10 cellular contexts compared by ENCODE assay signal in genomic region chr14:75022655-75023054, GRCh38. TPM values are rescaled to one million over a fixed set of nuclear protein-coding genes. Genes with fewer than 3 reads are reported as not detected.
A peak's percentile ranks its signal among the peaks of the same experiment; 100 is the strongest.
DNase-seq lines count a peak whose midpoint lies in the region; ATAC-seq, FAIRE-seq and TF ChIP-seq lines count a peak whose summit lies in the region.
"Had no signal": no experiment of that assay in that cellular context is flagged by ENCODE, and none has a peak within 500 bp of the region (broad histone marks: within the 10 kb centered on the region; RNA-seq: fewer than 3 reads in every experiment).

No MANE protein-coding gene starts in this region.

- no peaks in the 10 kb centered on the region for H3K23me2 ChIP-seq in H1 (ENCODE audit: low read depth, low read length)

- no peaks in the 10 kb centered on the region for H3K9me3 Mint-ChIP-seq in neural progenitor cell

- H3K79me1 ChIP-seq in H1 (ENCODE audit: low read depth, low read length), result no peaks in the 10 kb centered on the region

- no peak overlapping the region for H2AFZ ChIP-seq in H1 (ENCODE audit: low read length)
- no peak overlapping the region for H2AFZ ChIP-seq in neural progenitor cell (replicated peaks)

- H3K14ac ChIP-seq in H1 (ENCODE audit: insufficient read length), result no peak overlapping the region

- H2AK5ac ChIP-seq in H1 (ENCODE audit: low read depth, low read length), result no peak overlapping the region

- no peaks in the 10 kb centered on the region for H3K4me1 Mint-ChIP-seq in neural progenitor cell

- peak; percentile 45 for TF ChIP-seq CTCF in NB4 (IDR thresholded peaks at IDR 0.05; ENCODE audit: low read depth, low read length)
- TF ChIP-seq CTCF in H1 (IDR thresholded peaks at IDR 0.05; ENCODE audit: control extremely low read depth in 1 of 3, insufficient read depth in 1 of 3, low read depth in 1 of 3, low read length in 3 of 3), result peak; percentile 61 to 66 (median 64)
- peak; percentile 54 for TF ChIP-seq CTCF in neural progenitor cell (IDR thresholded peaks at IDR 0.05)

- peak; percentile 86 for FAIRE-seq in H1 (lab: Jason Lieb, UNC)
- FAIRE-seq: frontal cortex had no signal

- H4K5ac ChIP-seq in H1 (ENCODE audit: insufficient read length, low read depth, low read length), result no peak overlapping the region

- DNase-seq in NCI-H2196 (lab: John Stamatoyannopoulos, UW; ENCODE audit: unreplicated experiment), result peak; percentile 17
- DNase-seq in NCI-H2196 treated with DMSO at 0.1 percent for 48 hours (lab: John Stamatoyannopoulos, UW; ENCODE audit: unreplicated experiment), result no peak
- peak; percentile 28 for DNase-seq in NB4 (ENCODE audit: low read depth)
- no peak for DNase-seq in H1 (ENCODE audit: low read depth in 1 of 2, low spot score in 2 of 2)
- peak; percentile 60 for DNase-seq in neural progenitor cell (ENCODE audit: low spot score)
- DNase-seq in stimulated activated CD4-positive, alpha-beta T cell treated with anti-CD3 and anti-CD28 coated beads, Interleukin-2, amount 100 ng/mL, for 48 hours, result no peak
- DNase-seq in SHP77 treated with DMSO at 0.1 percent for 48 hours (lab: John Stamatoyannopoulos, UW), result no peak

- H3K27me3 ChIP-seq in H1 (replicated peaks in 1 of 4; ENCODE audit: control insufficient read depth in 3 of 4, extremely low read depth in 1 of 4, insufficient read depth in 3 of 4, low read length in 3 of 4), result no peaks in the 10 kb centered on the region
- H3K27me3 ChIP-seq in neural progenitor cell, result no peaks in the 10 kb centered on the region
- H3K27me3 ChIP-seq: BLaER1 treated with 17β-estradiol and CSF1 and Interleukin-3, amounts not matched to agents 10 nM and 100 nM had no signal

- H3F3A ChIP-seq in neural progenitor cell (ENCODE audit: low read depth), result no peaks in the 10 kb centered on the region

- TF ChIP-seq POLR2A in NB4 (IDR thresholded peaks at IDR 0.05; ENCODE audit: extremely low read depth, insufficient read length) (no peak), H1 (IDR thresholded peaks at IDR 0.05; ENCODE audit: control extremely low read depth in 1 of 2, low read depth in 2 of 2, low read length in 2 of 2) (no peak)

- no peak overlapping the region for H3K4me3 Mint-ChIP-seq in neural progenitor cell

- no peak overlapping the region for H3K18ac ChIP-seq in H1 (ENCODE audit: extremely low read depth, low read length)

- CTCF ChIA-PET in H1 (lab: Charles Lee; ENCODE audit: partially characterized antibody), result interaction anchor here (0.5 to 4.7 kb wide), 28 partner anchors 8 to 162 kb away, joined by 3 to 33 read pairs (median 5); partner anchors contain the start of genes ACYP1, EIF2B2 and MLH3

- H3K27ac ChIP-seq in H1 (ENCODE audit: low read depth, low read length) (no peak overlapping the region), neural progenitor cell (no peak overlapping the region)
- H3K27ac ChIP-seq: BLaER1 treated with 17β-estradiol and CSF1 and Interleukin-3, amounts not matched to agents 10 nM and 100 nM had no signal

- no peaks in the 10 kb centered on the region for H3K79me2 ChIP-seq in H1 (ENCODE audit: control insufficient read depth in 1 of 2, insufficient read depth in 2 of 2, low read length in 2 of 2)
- H3K79me2 ChIP-seq in neural progenitor cell (ENCODE audit: low read depth), result no peaks in the 10 kb centered on the region

- peak; percentile 63 to 72 for TF ChIP-seq RAD21 in H1 (IDR thresholded peaks at IDR 0.05 in 1 of 2, conservative IDR thresholded peaks at IDR 0.05 in 1 of 2; ENCODE audit: low read depth in 2 of 2, low read length in 2 of 2)

- no peak overlapping the region for H2BK20ac ChIP-seq in H1 (ENCODE audit: low read length)

- peaks cover 10% of the 10 kb centered on the region for H3K36me3 Mint-ChIP-seq in neural progenitor cell

- H4K8ac ChIP-seq in H1 (ENCODE audit: extremely low read depth, insufficient read depth, low read length), result no peak overlapping the region

- H3K27ac Mint-ChIP-seq in neural progenitor cell, result no peak overlapping the region

- no peaks in the 10 kb centered on the region for H3K27me3 Mint-ChIP-seq in neural progenitor cell (ENCODE audit: insufficient read depth, low read depth)

- H3K9me3 ChIP-seq in H1 (ENCODE audit: insufficient read depth in 2 of 2, low read depth in 1 of 2, low read length in 1 of 2) (no peaks in the 10 kb centered on the region), neural progenitor cell (ENCODE audit: low read depth) (no peaks in the 10 kb centered on the region)
- H3K9me3 ChIP-seq: BLaER1 treated with 17β-estradiol and CSF1 and Interleukin-3, amounts not matched to agents 10 nM and 100 nM had no signal

- no peak overlapping the region for H3K56ac ChIP-seq in H1 (replicated peaks; ENCODE audit: insufficient read length, low read depth, low read length)

- no peak overlapping the region for H2BK5ac ChIP-seq in H1 (ENCODE audit: low read depth, low read length)

- H2BK120ac ChIP-seq in H1 (replicated peaks; ENCODE audit: low read depth, low read length), result no peak overlapping the region

- H3K4me1 ChIP-seq in H1 (replicated peaks in 1 of 4; ENCODE audit: control insufficient read depth in 3 of 4, insufficient read depth in 4 of 4, low read length in 3 of 4), result no peaks in the 10 kb centered on the region
- H3K4me1 ChIP-seq in neural progenitor cell, result no peaks in the 10 kb centered on the region

- 82% methylated on average over 8 of the region's 8 CpGs; no CpG with 5 or more reads in 1 of the 2 experiments for WGBS in H1 (ENCODE audit: extremely low coverage in 1 of 2, insufficient coverage in 1 of 2, insufficient read length in 1 of 2, insufficient replicate concordance in 2 of 2, low coverage in 1 of 2, low lambda C conversion rate in 2 of 2, missing lambda C conversion rate in 1 of 2), 2 experiments

- H2BK15ac ChIP-seq in H1 (ENCODE audit: low read length), result no peak overlapping the region

- H3K4ac ChIP-seq in H1 (replicated peaks; ENCODE audit: insufficient read length, low read depth, low read length), result no peak overlapping the region

- ATAC-seq in HG03280 (IDR thresholded peaks at IDR 0.05; ENCODE audit: unreplicated experiment), result no peak

- H3K4me3 ChIP-seq in NB4 (ENCODE audit: low read depth, low read length), result no peak overlapping the region
- no peak overlapping the region for H3K4me3 ChIP-seq in H1 (ENCODE audit: extremely low read depth in 1 of 4, insufficient read depth in 2 of 4, low read depth in 3 of 4, low read length in 4 of 4)
- no peak overlapping the region for H3K4me3 ChIP-seq in neural progenitor cell
- H3K4me3 ChIP-seq: BLaER1 treated with 17β-estradiol and CSF1 and Interleukin-3, amounts not matched to agents 10 nM and 100 nM had no signal

- H3K36me3 ChIP-seq in H1 (ENCODE audit: control insufficient read depth in 2 of 4, insufficient read depth in 4 of 4, low read length in 3 of 4) (peaks cover 0 to 20% (median 6%) of the 10 kb centered on the region in 4 experiments; a peak in 6 of 8 replicates), neural progenitor cell (no peaks in the 10 kb centered on the region)

- POLR2A ChIA-PET in H1 (lab: Charles Lee; ENCODE audit: partially characterized antibody), result interaction anchor here (1.3 kb wide), 1 partner anchor 20 kb away, joined by 5 read pairs; the partner anchor contains the start of gene EIF2B2

- no peak overlapping the region for H3K4me2 ChIP-seq in H1 (ENCODE audit: insufficient read depth in 1 of 2, low read depth in 2 of 2, low read length in 2 of 2)
- H3K4me2 ChIP-seq in neural progenitor cell, result no peak overlapping the region

- H3K9ac ChIP-seq in H1 (replicated peaks in 1 of 4; ENCODE audit: extremely low read depth in 1 of 4, low read depth in 3 of 4, low read length in 3 of 4), result no peak overlapping the region
- no peak overlapping the region for H3K9ac ChIP-seq in neural progenitor cell
- H3K9ac ChIP-seq: BLaER1 treated with 17β-estradiol and CSF1 and Interleukin-3, amounts not matched to agents 10 nM and 100 nM had no signal

- peaks cover 0 to 1% of the 10 kb centered on the region in 2 experiments for H4K20me1 ChIP-seq in H1 (replicated peaks in 1 of 2; ENCODE audit: control insufficient read depth in 1 of 2, insufficient read depth in 2 of 2, low read length in 2 of 2)
- no peaks in the 10 kb centered on the region for H4K20me1 ChIP-seq in neural progenitor cell (ENCODE audit: low read depth)
- H4K20me1 ChIP-seq: BLaER1 treated with 17β-estradiol and CSF1 and Interleukin-3, amounts not matched to agents 10 nM and 100 nM had no signal

- TF ChIP-seq EP300 in H1 (IDR thresholded peaks at IDR 0.05; ENCODE audit: borderline replicate concordance in 1 of 2, low read depth in 2 of 2, low read length in 2 of 2), result no peak

- H3K23ac ChIP-seq in H1 (ENCODE audit: insufficient read length), result no peak overlapping the region

- no peak overlapping the region for H4K91ac ChIP-seq in H1 (replicated peaks; ENCODE audit: insufficient read length, low read length)

- H2BK12ac ChIP-seq in H1 (ENCODE audit: low read depth, low read length), result no peak overlapping the region

RNA-seq across cellular contexts. Expression of gene EIF2B2, which starts 19.9 kb away (rescaled TPM):
- 42.6 and 51.4 TPM in 2 replicates for total RNA-seq in H1 (2021; fragmentation: NEBNext Ultra II Directional; extraction: Animal tissue kit (Norgen Biotek cat#: 25700))
- 59.7 and 79.9 TPM in 2 replicates for polyA plus RNA-seq in H1 (2011; rRNA removed)
- polyA plus RNA-seq in H1 (2011; cell fraction: cytosol; rRNA removed), result 85.4 TPM
- 64.5 TPM for polyA plus RNA-seq in H1 (2011; cell fraction: nucleus; rRNA removed)
- polyA plus RNA-seq in H1 (2012, experiment 1 of 2), result 48.8 to 54.9 TPM (median 53.1 TPM) in 4 replicates
- 20.3 TPM for polyA plus RNA-seq in H1 (2012, experiment 2 of 2)
- polyA plus RNA-seq in H1 (2013, experiment 1 of 2), result 27.6 TPM
- polyA plus RNA-seq in H1 (2013, experiment 2 of 2), result 25.4 TPM
- 57.0 and 65.4 TPM in 2 replicates for polyA minus RNA-seq in H1 (2011; rRNA and poly(A)+ RNA removed)
- polyA minus RNA-seq in H1 (2011; cell fraction: cytosol; rRNA and poly(A)+ RNA removed), result 31.3 TPM
- polyA minus RNA-seq in H1 (2011; cell fraction: nucleus; rRNA and poly(A)+ RNA removed), result 24.0 TPM
- total RNA-seq in neural progenitor cell (ENCODE audit: low replicate concordance), result 26.9 and 29.7 TPM in 2 replicates

RNA-seq across cellular contexts. Expression of gene MLH3, which starts 28.6 kb away (rescaled TPM):
- total RNA-seq in H1 (2021; fragmentation: NEBNext Ultra II Directional; extraction: Animal tissue kit (Norgen Biotek cat#: 25700)), result 19.1 and 20.1 TPM in 2 replicates
- polyA plus RNA-seq in H1 (2011; rRNA removed), result 5.0 and 9.3 TPM in 2 replicates
- 9.3 TPM for polyA plus RNA-seq in H1 (2011; cell fraction: cytosol; rRNA removed)
- polyA plus RNA-seq in H1 (2011; cell fraction: nucleus; rRNA removed), result 16.9 TPM
- 12.4 to 14.4 TPM (median 13.4 TPM) in 4 replicates for polyA plus RNA-seq in H1 (2012, experiment 1 of 2)
- 0.34 TPM for polyA plus RNA-seq in H1 (2012, experiment 2 of 2)
- polyA plus RNA-seq in H1 (2013, experiment 1 of 2), result 6.6 TPM
- polyA plus RNA-seq in H1 (2013, experiment 2 of 2), result 6.4 TPM
- 27.9 and 40.3 TPM in 2 replicates for polyA minus RNA-seq in H1 (2011; rRNA and poly(A)+ RNA removed)
- 11.4 TPM for polyA minus RNA-seq in H1 (2011; cell fraction: cytosol; rRNA and poly(A)+ RNA removed)
- polyA minus RNA-seq in H1 (2011; cell fraction: nucleus; rRNA and poly(A)+ RNA removed), result 27.9 TPM
- 23.2 and 41.5 TPM in 2 replicates for total RNA-seq in neural progenitor cell (ENCODE audit: low replicate concordance)

RNA-seq across cellular contexts. Expression of gene ACYP1, which starts 41.2 kb away (rescaled TPM):
- 17.7 and 24.8 TPM in 2 replicates for total RNA-seq in H1 (2021; fragmentation: NEBNext Ultra II Directional; extraction: Animal tissue kit (Norgen Biotek cat#: 25700))
- polyA plus RNA-seq in H1 (2011; rRNA removed), result 14.5 and 22.3 TPM in 2 replicates
- polyA plus RNA-seq in H1 (2011; cell fraction: cytosol; rRNA removed), result 38.8 TPM
- polyA plus RNA-seq in H1 (2011; cell fraction: nucleus; rRNA removed), result 5.8 TPM
- polyA plus RNA-seq in H1 (2012, experiment 1 of 2), result 26.2 to 56.4 TPM (median 30.8 TPM) in 4 replicates
- polyA plus RNA-seq in H1 (2012, experiment 2 of 2), result 7.2 TPM
- polyA plus RNA-seq in H1 (2013, experiment 1 of 2), result 36.1 TPM
- polyA plus RNA-seq in H1 (2013, experiment 2 of 2), result 26.5 TPM
- 5.4 and 7.8 TPM in 2 replicates for polyA minus RNA-seq in H1 (2011; rRNA and poly(A)+ RNA removed)
- polyA minus RNA-seq in H1 (2011; cell fraction: cytosol; rRNA and poly(A)+ RNA removed), result 8.2 TPM
- 11.3 TPM for polyA minus RNA-seq in H1 (2011; cell fraction: nucleus; rRNA and poly(A)+ RNA removed)
- 38.8 and 43.1 TPM in 2 replicates for total RNA-seq in neural progenitor cell (ENCODE audit: low replicate concordance)

RNA-seq across cellular contexts. Expression of gene ZC2HC1C, which starts 46.8 kb away (rescaled TPM):
- total RNA-seq in H1 (2021; fragmentation: NEBNext Ultra II Directional; extraction: Animal tissue kit (Norgen Biotek cat#: 25700)), result 1.2 and 1.7 TPM in 2 replicates
- 0.57 and 0.72 TPM in 2 replicates for polyA plus RNA-seq in H1 (2011; rRNA removed)
- 0.44 TPM for polyA plus RNA-seq in H1 (2011; cell fraction: cytosol; rRNA removed)
- 0.86 TPM for polyA plus RNA-seq in H1 (2011; cell fraction: nucleus; rRNA removed)
- 1.4 to 2.4 TPM (median 1.8 TPM) in 4 replicates for polyA plus RNA-seq in H1 (2012, experiment 1 of 2)
- polyA plus RNA-seq in H1 (2012, experiment 2 of 2), result 0.92 TPM
- 0.97 TPM for polyA plus RNA-seq in H1 (2013, experiment 1 of 2)
- 1.3 TPM for polyA plus RNA-seq in H1 (2013, experiment 2 of 2)
- 0.73 and 0.76 TPM in 2 replicates for polyA minus RNA-seq in H1 (2011; rRNA and poly(A)+ RNA removed)
- 1.5 TPM for polyA minus RNA-seq in H1 (2011; cell fraction: cytosol; rRNA and poly(A)+ RNA removed)
- 1.3 TPM for polyA minus RNA-seq in H1 (2011; cell fraction: nucleus; rRNA and poly(A)+ RNA removed)
- total RNA-seq in neural progenitor cell (ENCODE audit: low replicate concordance), result 0.90 and 0.94 TPM in 2 replicates

Comparison
In these comparisons a context has a peak if more than half of its experiments do, and no peak if none do; other contexts are left out.
1. DNase-seq: peak in NCI-H2196 (single experiment), NB4 (single experiment) and neural progenitor cell (single experiment); none in NCI-H2196 treated with DMSO at 0.1 percent for 48 hours (single experiment), H1 (0 of 2), stimulated activated CD4-positive, alpha-beta T cell treated with anti-CD3 and anti-CD28 coated beads, Interleukin-2, amount 100 ng/mL, for 48 hours (0 of 2) and SHP77 treated with DMSO at 0.1 percent for 48 hours (single experiment).
2. Peak in every context shown above with its lines, with median percentiles within 50 percentile points of each other: CTCF ChIP-seq.